11 cellular contexts compared by ENCODE assay signal in genomic region chr18:57631697-57632096, GRCh38. TPM values are rescaled to one million over a fixed set of nuclear protein-coding genes. Genes with fewer than 3 reads are reported as not detected.
A peak's percentile ranks its signal among the peaks of the same experiment; 100 is the strongest.
DNase-seq lines count a peak whose midpoint lies in the region; ATAC-seq and TF ChIP-seq lines count a peak whose summit lies in the region.
"Had no signal": no experiment of that assay in that cellular context is flagged by ENCODE, and none has a peak within 500 bp of the region (broad histone marks: within the 10 kb centered on the region; RNA-seq: fewer than 3 reads in every experiment).

No MANE protein-coding gene starts in this region.

- no peaks in the 10 kb centered on the region for H3K9me3 Mint-ChIP-seq in activated naive CD4-positive, alpha-beta T cell treated with anti-CD3 and anti-CD28 coated beads for 36 hours
- H3K9me3 Mint-ChIP-seq in chondrocyte (ENCODE audit: low read depth) = no peaks in the 10 kb centered on the region
- no peaks in the 10 kb centered on the region for H3K9me3 Mint-ChIP-seq in stimulated activated effector memory CD8-positive, alpha-beta T cell treated with anti-CD3 and anti-CD28 coated beads, Interleukin-12 subunit alpha, Interleukin-12 subunit beta, amount 100 ng/mL, for 72 hours

- CTCF ChIA-PET in activated naive CD4-positive, alpha-beta T cell treated with anti-CD3 and anti-CD28 coated beads for 36 hours (lab: Charles Lee) = interaction anchor here (1.4 kb wide), 1 partner anchor 9 kb away, joined by 4 read pairs; no protein-coding TSS in a partner anchor

- peak overlapping the region; percentile 64 for H3K4me3 Mint-ChIP-seq in activated naive CD4-positive, alpha-beta T cell treated with anti-CD3 and anti-CD28 coated beads for 36 hours
- peak overlapping the region; percentile 18 for H3K4me3 Mint-ChIP-seq in chondrocyte (ENCODE audit: unreplicated experiment)
- H3K4me3 Mint-ChIP-seq in stimulated activated effector memory CD8-positive, alpha-beta T cell treated with anti-CD3 and anti-CD28 coated beads, Interleukin-12 subunit alpha, Interleukin-12 subunit beta, amount 100 ng/mL, for 72 hours = peak overlapping the region; percentile 94

- H3K36me3 Mint-ChIP-seq in activated naive CD4-positive, alpha-beta T cell treated with anti-CD3 and anti-CD28 coated beads for 36 hours (ENCODE audit: low read depth) = no peaks in the 10 kb centered on the region
- no peaks in the 10 kb centered on the region for H3K36me3 Mint-ChIP-seq in chondrocyte (ENCODE audit: low read depth)
- peaks cover 8% of the 10 kb centered on the region for H3K36me3 Mint-ChIP-seq in stimulated activated effector memory CD8-positive, alpha-beta T cell treated with anti-CD3 and anti-CD28 coated beads, Interleukin-12 subunit alpha, Interleukin-12 subunit beta, amount 100 ng/mL, for 72 hours

- no peaks in the 10 kb centered on the region for H3K27me3 Mint-ChIP-seq in activated naive CD4-positive, alpha-beta T cell treated with anti-CD3 and anti-CD28 coated beads for 36 hours (ENCODE audit: low read depth)
- H3K27me3 Mint-ChIP-seq in chondrocyte (ENCODE audit: low read depth) = no peaks in the 10 kb centered on the region

- TF ChIP-seq CTCF in chondrocyte (IDR thresholded peaks at IDR 0.05) (no peak), GM10266 (IDR thresholded peaks at IDR 0.05; ENCODE audit: control insufficient read depth, insufficient read depth, low read depth, missing control alignments) (no peak)

- ATAC-seq in HG03457 (IDR thresholded peaks at IDR 0.05; ENCODE audit: unreplicated experiment) (peak; percentile 1), GM19455 (IDR thresholded peaks at IDR 0.05; ENCODE audit: unreplicated experiment) (no peak)
- ATAC-seq in stimulated activated effector memory CD8-positive, alpha-beta T cell treated with anti-CD3 and anti-CD28 coated beads, Interleukin-12 subunit alpha, Interleukin-12 subunit beta, amount 100 ng/mL, for 72 hours = no peak

- H3K4me1 Mint-ChIP-seq in activated naive CD4-positive, alpha-beta T cell treated with anti-CD3 and anti-CD28 coated beads for 36 hours (ENCODE audit: low read depth) = peaks cover 17% of the 10 kb centered on the region
- H3K4me1 Mint-ChIP-seq in chondrocyte (ENCODE audit: low read depth) = peaks cover 25% of the 10 kb centered on the region
- H3K4me1 Mint-ChIP-seq in stimulated activated effector memory CD8-positive, alpha-beta T cell treated with anti-CD3 and anti-CD28 coated beads, Interleukin-12 subunit alpha, Interleukin-12 subunit beta, amount 100 ng/mL, for 72 hours = peaks cover 18% of the 10 kb centered on the region

- no peak overlapping the region for H3K27ac Mint-ChIP-seq in activated naive CD4-positive, alpha-beta T cell treated with anti-CD3 and anti-CD28 coated beads for 36 hours
- H3K27ac Mint-ChIP-seq in chondrocyte (ENCODE audit: unreplicated experiment) = peak overlapping the region; percentile 24
- peak overlapping the region; percentile 99 for H3K27ac Mint-ChIP-seq in stimulated activated effector memory CD8-positive, alpha-beta T cell treated with anti-CD3 and anti-CD28 coated beads, Interleukin-12 subunit alpha, Interleukin-12 subunit beta, amount 100 ng/mL, for 72 hours

- no peak for DNase-seq in activated naive CD4-positive, alpha-beta T cell treated with anti-CD3 and anti-CD28 coated beads for 36 hours
- no peak for DNase-seq in activated naive CD4-positive, alpha-beta T cell (lab: John Stamatoyannopoulos, UW)
- no peak for DNase-seq in chondrocyte (ENCODE audit: low spot score)
- no peak for DNase-seq in stimulated activated effector memory CD8-positive, alpha-beta T cell treated with anti-CD3 and anti-CD28 coated beads, Interleukin-12 subunit alpha, Interleukin-12 subunit beta, amount 100 ng/mL, for 72 hours (ENCODE audit: low spot score in 2 of 2)
- no peak for DNase-seq in stimulated activated CD4-positive, alpha-beta T cell treated with anti-CD3 and anti-CD28 coated beads, Interleukin-4, amount 100 ng/mL, for 4 hours
- DNase-seq in GM10266 (ENCODE audit: extremely low spot score) = no peak
- DNase-seq: C1 segment of cervical spinal cord; NCI-H1436 treated with DMSO at 0.1 percent for 48 hours; NK-92 treated with Interleukin-12 subunit alpha and Interleukin-12 subunit beta, amount 100 ng/mL, for 24 hours had no signal

- intact Hi-C loops in activated naive CD4-positive, alpha-beta T cell treated with anti-CD3 and anti-CD28 coated beads for 36 hours (cut with micrococcal nuclease) = loop anchor here (2.0 to 5.0 kb wide), 3 partner anchors 171 to 1511 kb away; partner anchors contain the start of gene ATP8B1

RNA-seq across cellular contexts. Expression of gene NARS1, which starts 10.1 kb away (rescaled TPM):
- total RNA-seq in activated naive CD4-positive, alpha-beta T cell treated with anti-CD3 and anti-CD28 coated beads for 36 hours = 100 to 1,000 TPM; 104 to 109 TPM
- 101 to 144 TPM (median 140 TPM) in 3 replicates for total RNA-seq in chondrocyte

RNA-seq across cellular contexts. Expression of gene FECH, which starts 45.2 kb away (rescaled TPM):
- 10 to 100 TPM; 18.8 to 19.2 TPM for total RNA-seq in activated naive CD4-positive, alpha-beta T cell treated with anti-CD3 and anti-CD28 coated beads for 36 hours
- total RNA-seq in chondrocyte = 24.6 to 33.9 TPM (median 25.9 TPM) in 3 replicates

Comparison
In these comparisons a context has a peak if more than half of its experiments do, and no peak if none do; other contexts are left out.
1. H3K4me3 Mint-ChIP-seq: peak in every context shown above with its lines; median percentile 94 in stimulated activated effector memory CD8-positive, alpha-beta T cell treated with anti-CD3 and anti-CD28 coated beads, Interleukin-12 subunit alpha, Interleukin-12 subunit beta, amount 100 ng/mL, for 72 hours; 64 in activated naive CD4-positive, alpha-beta T cell treated with anti-CD3 and anti-CD28 coated beads for 36 hours; 18 in chondrocyte.